17 cellular contexts compared by ENCODE assay signal in the genomic region with DNA sequence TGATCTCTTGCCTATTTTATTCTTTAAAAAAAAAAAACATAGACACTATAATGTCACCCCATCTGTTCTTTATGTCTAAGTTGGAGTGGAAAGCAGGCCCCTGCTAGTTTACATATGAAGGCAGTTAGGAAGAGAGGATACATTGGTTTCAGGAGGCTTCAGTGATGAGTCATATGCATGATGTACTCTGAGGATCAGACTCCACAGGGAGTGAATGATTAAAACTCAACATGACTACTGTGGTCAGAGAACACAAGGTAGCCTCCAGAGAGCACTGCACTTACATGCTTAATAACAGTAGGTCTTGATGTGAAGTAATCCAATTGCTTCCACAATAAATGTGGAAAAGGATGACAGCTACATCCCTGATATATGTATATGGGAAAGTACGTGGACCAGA. TPM values are rescaled to one million over a fixed set of nuclear protein-coding genes. Genes with fewer than 3 reads are reported as not detected.
DNase-seq lines count a peak whose midpoint lies in the region; ATAC-seq and TF ChIP-seq lines count a peak whose summit lies in the region.
"Had no signal": no experiment of that assay in that cellular context is flagged by ENCODE, and none has a peak within 500 bp of the region (broad histone marks: within the 10 kb centered on the region; RNA-seq: fewer than 3 reads in every experiment).

No MANE protein-coding gene starts in this region.

- no peak for TF ChIP-seq EP300 in gastroesophageal sphincter (IDR thresholded peaks at IDR 0.05)

- H3K4me3 ChIP-seq in BJ (ENCODE audit: low read depth, low read length) = no peak overlapping the region
- no peak overlapping the region for H3K4me3 ChIP-seq in astrocyte of the cerebellum (ENCODE audit: low read depth, low read length)
- no peak overlapping the region for H3K4me3 ChIP-seq in vagina
- H3K4me3 ChIP-seq in gastroesophageal sphincter = no peak overlapping the region
- H3K4me3 ChIP-seq: BLaER1 treated with 17β-estradiol and CSF1 and Interleukin-3, amounts not matched to agents 10 nM and 100 nM; prostate gland had no signal

- CTCF ChIA-PET in BJ (lab: Yijun Ruan, JAX) = interaction anchor here (0.7 kb wide), 1 partner anchor 34 kb away, joined by 3 read pairs; no protein-coding TSS in a partner anchor

- no peak for TF ChIP-seq CTCF in BJ (IDR thresholded peaks at IDR 0.05; ENCODE audit: insufficient read depth, low read depth, low read length)
- no peak for TF ChIP-seq CTCF in astrocyte of the cerebellum (IDR thresholded peaks at IDR 0.05; ENCODE audit: low read depth, low read length, missing control alignments)
- no peak for TF ChIP-seq CTCF in vagina (IDR thresholded peaks at IDR 0.05)
- TF ChIP-seq CTCF in gastroesophageal sphincter (IDR thresholded peaks at IDR 0.05) = no peak

- no peak for TF ChIP-seq POLR2A in vagina (IDR thresholded peaks at IDR 0.05)
- no peak for TF ChIP-seq POLR2A in gastroesophageal sphincter (IDR thresholded peaks at IDR 0.05)

- no peaks in the 10 kb centered on the region for H3K36me3 ChIP-seq in BJ (ENCODE audit: control insufficient read depth, insufficient read depth, low read length)
- no peaks in the 10 kb centered on the region for H3K36me3 ChIP-seq in vagina
- H3K36me3 ChIP-seq in gastroesophageal sphincter = no peaks in the 10 kb centered on the region
- H3K36me3 ChIP-seq: BLaER1 treated with 17β-estradiol and CSF1 and Interleukin-3, amounts not matched to agents 10 nM and 100 nM; prostate gland had no signal

- DNase-seq in BJ (ENCODE audit: low read depth) = peak; percentile 0
- peak; percentile 41 for DNase-seq in HPDE6-E6E7 (ENCODE audit: extremely low spot score)
- DNase-seq in astrocyte of the cerebellum (ENCODE audit: low read depth) = peak; percentile 70
- DNase-seq in iris pigment epithelial cell (ENCODE audit: low read depth) = peak; percentile 58
- no peak for DNase-seq in vagina (ENCODE audit: extremely low spot score in 2 of 2)
- no peak for DNase-seq in hippocampal formation (lab: John Stamatoyannopoulos, UW)
- DNase-seq in GOT3 (lab: John Stamatoyannopoulos, UW) = no peak
- DNase-seq: activated CD4-positive, alpha-beta T cell treated with anti-CD3 and anti-CD28 coated beads for 36 hours; activated T-cell treated with anti-CD3 and anti-CD28 coated beads, Interleukin-2, amount 50 U/mL, for 48 hours; central memory CD4-positive, alpha-beta T cell; erythroblast; KG1; NCI-H2029 treated with DMSO at 0.1 percent for 48 hours; stimulated activated naive CD4-positive, alpha-beta T cell treated with Interleukin-2 at 50 U/mL for 16 hours had no signal

- no peak for ATAC-seq in gastroesophageal sphincter
- ATAC-seq: activated CD4-positive, alpha-beta T cell treated with anti-CD3 and anti-CD28 coated beads for 36 hours had no signal

- 0 to 45% methylated on average over 1 of the region's 1 CpG for WGBS in gastroesophageal sphincter (ENCODE audit: low coverage in 1 of 2), 2 donors

- intact Hi-C loops in vagina (cut with DNase I) = no loop called here

- H3K4me1 ChIP-seq in vagina (no peaks in the 10 kb centered on the region), gastroesophageal sphincter (no peaks in the 10 kb centered on the region)
- H3K4me1 ChIP-seq: BLaER1 treated with 17β-estradiol and CSF1 and Interleukin-3, amounts not matched to agents 10 nM and 100 nM; prostate gland had no signal

- POLR2A ChIA-PET in BJ (lab: Charles Lee) = no interaction called here

- in situ Hi-C loops in astrocyte of the cerebellum (cut with HindIII; ENCODE audit: low sequenced_read_pairs) = no loop called here

- H3K9me3 ChIP-seq in vagina = no peaks in the 10 kb centered on the region
- H3K9me3 ChIP-seq in gastroesophageal sphincter = no peaks in the 10 kb centered on the region
- H3K9me3 ChIP-seq: prostate gland had no signal

- H3K27me3 ChIP-seq in BJ (ENCODE audit: control insufficient read depth, insufficient read depth, low read length) (no peaks in the 10 kb centered on the region), vagina (no peaks in the 10 kb centered on the region), gastroesophageal sphincter (peaks cover 14% of the 10 kb centered on the region)
- H3K27me3 ChIP-seq: BLaER1 treated with 17β-estradiol and CSF1 and Interleukin-3, amounts not matched to agents 10 nM and 100 nM had no signal

- H3K27ac ChIP-seq in vagina (no peak overlapping the region), gastroesophageal sphincter (no peak overlapping the region)
- H3K27ac ChIP-seq: BLaER1 treated with 17β-estradiol and CSF1 and Interleukin-3, amounts not matched to agents 10 nM and 100 nM; prostate gland had no signal

RNA-seq across cellular contexts. Expression of a gene that starts 22.7 kb away (rescaled TPM):
- polyA plus RNA-seq in BJ (2011; rRNA removed) = not detected in 2 replicates
- polyA minus RNA-seq in BJ (2011; rRNA and poly(A)+ RNA removed) = not detected in 2 replicates
- total RNA-seq in vagina = 3.7 TPM
- total RNA-seq in gastroesophageal sphincter = under 1 TPM in 3 of 4 donors, not detected in 1; 0.22 to 0.47 (median 0.27) TPM
- total RNA-seq: activated CD4-positive, alpha-beta T cell treated with anti-CD3 and anti-CD28 coated beads for 36 hours had no signal

Comparison
In these comparisons a context has a peak if more than half of its experiments do, and no peak if none do; other contexts are left out.
1. DNase-seq: peak in BJ (single experiment), HPDE6-E6E7 (single experiment), astrocyte of the cerebellum (single experiment) and iris pigment epithelial cell (single experiment); none in vagina (0 of 2), hippocampal formation (0 of 2) and GOT3 (single experiment).